ENCODE assay signal across 18 cellular contexts in genomic region chr17:2964370-2964769, GRCh38.
DNase-seq lines count a peak whose midpoint lies in the region; ATAC-seq and TF ChIP-seq lines count a peak whose summit lies in the region.
"Had no signal": no experiment of that assay in that cellular context is flagged by ENCODE, and none has a peak within 500 bp of the region (broad histone marks: within the 10 kb centered on the region; RNA-seq: fewer than 3 reads in every experiment).

No MANE protein-coding gene starts in this region.

- H3K4me2 ChIP-seq in BLaER1 (peak overlapping the region; percentile 43), osteoblast (ENCODE audit: insufficient read depth, low read length) (no peak overlapping the region)

- WGBS in esophagus muscularis mucosa = 87% methylated on average over 10 of the region's 10 CpGs

- H3K27ac Mint-ChIP-seq in CD8-positive, alpha-beta memory T cell = peak overlapping the region in 1 of 8 donors; percentile 36
- H3K27ac Mint-ChIP-seq in HFFc6 = no peak overlapping the region; the same call in 1 of the 2 replicates
- no peak overlapping the region for H3K27ac Mint-ChIP-seq in natural killer cell treated with Interleukin-12 subunit alpha and Interleukin-12 subunit beta and Interleukin-15 and Interleukin-18, amount 100 ng/mL, for 72 hours

- H2AFZ ChIP-seq in osteoblast (ENCODE audit: low read length) = no peak overlapping the region

- intact Hi-C loops in esophagus muscularis mucosa (cut with DNase I) = no loop called here

- H3K36me3 ChIP-seq in BLaER1 = peaks cover 87% of the 10 kb centered on the region
- peaks cover 20% of the 10 kb centered on the region for H3K36me3 ChIP-seq in NT2/D1 (ENCODE audit: insufficient read depth, insufficient read length, low read length)
- no peaks in the 10 kb centered on the region for H3K36me3 ChIP-seq in esophagus muscularis mucosa
- no peaks in the 10 kb centered on the region for H3K36me3 ChIP-seq in osteoblast (ENCODE audit: insufficient read depth, low read length)
- H3K36me3 ChIP-seq in CD8-positive, alpha-beta memory T cell (ENCODE audit: insufficient read depth, low read length) = no peaks in the 10 kb centered on the region

- H3K4me3 ChIP-seq in BLaER1 (no peak overlapping the region), NT2/D1 (ENCODE audit: insufficient read length, low read depth) (no peak overlapping the region), esophagus muscularis mucosa (no peak overlapping the region), osteoblast (ENCODE audit: insufficient read depth, low read length) (no peak overlapping the region)
- no peak overlapping the region for H3K4me3 ChIP-seq in CD8-positive, alpha-beta memory T cell (ENCODE audit: low read length)

- H3K36me3 Mint-ChIP-seq in CD8-positive, alpha-beta memory T cell = peaks cover 0 to 57% (median 21%) of the 10 kb centered on the region in 3 donors
- peaks cover 14% of the 10 kb centered on the region; the same call in 1 of the 2 replicates for H3K36me3 Mint-ChIP-seq in HFFc6 (ENCODE audit: low read depth)
- peaks cover 6% of the 10 kb centered on the region for H3K36me3 Mint-ChIP-seq in natural killer cell treated with Interleukin-12 subunit alpha and Interleukin-12 subunit beta and Interleukin-15 and Interleukin-18, amount 100 ng/mL, for 72 hours

- no peak overlapping the region for H3K4me3 Mint-ChIP-seq in CD8-positive, alpha-beta memory T cell
- H3K4me3 Mint-ChIP-seq in HFFc6 = no peak overlapping the region
- H3K4me3 Mint-ChIP-seq in natural killer cell treated with Interleukin-12 subunit alpha and Interleukin-12 subunit beta and Interleukin-15 and Interleukin-18, amount 100 ng/mL, for 72 hours = no peak overlapping the region

- H3K27ac ChIP-seq in BLaER1 (peak overlapping the region; percentile 5; the same call in 1 of the 2 replicates), esophagus muscularis mucosa (replicated peaks in 1 of 4) (no peak overlapping the region), osteoblast (ENCODE audit: low read depth, low read length) (no peak overlapping the region)
- no peak overlapping the region for H3K27ac ChIP-seq in CD8-positive, alpha-beta memory T cell (ENCODE audit: low read depth, low read length)
- H3K27ac ChIP-seq: HL-60 had no signal

- H4K20me1 ChIP-seq in BLaER1 = peaks cover 66% of the 10 kb centered on the region
- no peaks in the 10 kb centered on the region for H4K20me1 ChIP-seq in osteoblast (ENCODE audit: insufficient read depth, low read length)

- H3K9ac ChIP-seq in BLaER1 (no peak overlapping the region), NT2/D1 (ENCODE audit: insufficient read length, low read depth) (peak overlapping the region; percentile 32)

- no peak for TF ChIP-seq CTCF in esophagus muscularis mucosa (IDR thresholded peaks at IDR 0.05)
- TF ChIP-seq CTCF in osteoblast (IDR thresholded peaks at IDR 0.05; ENCODE audit: extremely low read depth, low read depth, low read length) = no peak
- no peak for TF ChIP-seq CTCF in HFFc6 (IDR thresholded peaks at IDR 0.05)

- ATAC-seq in natural killer cell treated with Interleukin-12 subunit alpha and Interleukin-12 subunit beta and Interleukin-15 and Interleukin-18, amount 100 ng/mL, for 72 hours = no peak

- no peaks in the 10 kb centered on the region for H3K27me3 ChIP-seq in BLaER1
- no peaks in the 10 kb centered on the region for H3K27me3 ChIP-seq in NT2/D1 (ENCODE audit: insufficient read depth, insufficient read length)
- H3K27me3 ChIP-seq in esophagus muscularis mucosa = no peaks in the 10 kb centered on the region
- H3K27me3 ChIP-seq in osteoblast (ENCODE audit: insufficient read depth, low read length) = no peaks in the 10 kb centered on the region
- H3K27me3 ChIP-seq in CD8-positive, alpha-beta memory T cell (ENCODE audit: insufficient read depth, low read length, poor library complexity, severe bottlenecking) = no peaks in the 10 kb centered on the region

- POLR2A ChIA-PET in CD8-positive, alpha-beta memory T cell (lab: Charles Lee) = no interaction called here

- TF ChIP-seq POLR2A in esophagus muscularis mucosa (IDR thresholded peaks at IDR 0.05; ENCODE audit: low read depth) = no peak

- H3K27me3 Mint-ChIP-seq in CD8-positive, alpha-beta memory T cell = no peaks in the 10 kb centered on the region
- peaks cover 4% of the 10 kb centered on the region; the same call in 1 of the 2 replicates for H3K27me3 Mint-ChIP-seq in HFFc6 (ENCODE audit: insufficient read depth)
- no peaks in the 10 kb centered on the region for H3K27me3 Mint-ChIP-seq in natural killer cell treated with Interleukin-12 subunit alpha and Interleukin-12 subunit beta and Interleukin-15 and Interleukin-18, amount 100 ng/mL, for 72 hours

- peaks cover 28% of the 10 kb centered on the region for H3K4me1 ChIP-seq in BLaER1
- peaks cover 15% of the 10 kb centered on the region for H3K4me1 ChIP-seq in NT2/D1 (ENCODE audit: insufficient read depth, insufficient read length)
- H3K4me1 ChIP-seq in esophagus muscularis mucosa = no peaks in the 10 kb centered on the region
- H3K4me1 ChIP-seq in osteoblast (ENCODE audit: insufficient read depth, low read length) = peaks cover 20% of the 10 kb centered on the region
- no peaks in the 10 kb centered on the region for H3K4me1 ChIP-seq in CD8-positive, alpha-beta memory T cell (ENCODE audit: insufficient read depth, low read length)

- H3K4me1 Mint-ChIP-seq in CD8-positive, alpha-beta memory T cell = no peaks in the 10 kb centered on the region
- H3K4me1 Mint-ChIP-seq in HFFc6 (ENCODE audit: low read depth) = peaks cover 32% of the 10 kb centered on the region
- peaks cover 6 to 10% of the 10 kb centered on the region in 2 donors for H3K4me1 Mint-ChIP-seq in natural killer cell treated with Interleukin-12 subunit alpha and Interleukin-12 subunit beta and Interleukin-15 and Interleukin-18, amount 100 ng/mL, for 72 hours (ENCODE audit: low read depth in 2 of 2)

- no peak for TF ChIP-seq EP300 in esophagus muscularis mucosa (IDR thresholded peaks at IDR 0.05)

- DNase-seq in NT2/D1 (ENCODE audit: low read depth, low spot score) (no peak), esophagus muscularis mucosa (ENCODE audit: extremely low spot score) (peak; percentile 12), osteoblast (ENCODE audit: insufficient read length, low spot score, missing footprints) (peak; percentile 45), HFFc6 (no peak), NOMO-1 treated with DMSO at 0.1 percent for 48 hours (lab: John Stamatoyannopoulos, UW; ENCODE audit: unreplicated experiment) (no peak)
- DNase-seq in CD8-positive, alpha-beta memory T cell = no peak
- DNase-seq in natural killer cell treated with Interleukin-12 subunit alpha and Interleukin-12 subunit beta and Interleukin-15 and Interleukin-18, amount 100 ng/mL, for 72 hours (ENCODE audit: low spot score) = no peak
- DNase-seq: C1 segment of cervical spinal cord, COR-L47, EL, NCI-H1105 treated with DMSO at 0.1 percent for 48 hours, NCI-H1694 treated with DMSO at 0.1 percent for 48 hours, NCI-H2107, NCI-H226, NCI-H69, OCI-M1 had no signal

- no peaks in the 10 kb centered on the region for H3K9me3 Mint-ChIP-seq in CD8-positive, alpha-beta memory T cell
- H3K9me3 Mint-ChIP-seq in HFFc6 = no peaks in the 10 kb centered on the region
- H3K9me3 Mint-ChIP-seq in natural killer cell treated with Interleukin-12 subunit alpha and Interleukin-12 subunit beta and Interleukin-15 and Interleukin-18, amount 100 ng/mL, for 72 hours = no peaks in the 10 kb centered on the region

- H3K9me3 ChIP-seq in BLaER1 (no peaks in the 10 kb centered on the region), NT2/D1 (ENCODE audit: insufficient read depth, low read length) (no peaks in the 10 kb centered on the region), esophagus muscularis mucosa (no peaks in the 10 kb centered on the region), osteoblast (ENCODE audit: low read depth, low read length) (no peaks in the 10 kb centered on the region)
- no peaks in the 10 kb centered on the region for H3K9me3 ChIP-seq in CD8-positive, alpha-beta memory T cell (ENCODE audit: low read length)

- no peaks in the 10 kb centered on the region for H3K79me2 ChIP-seq in osteoblast (ENCODE audit: insufficient read depth, low read length)

- CTCF ChIA-PET in CD8-positive, alpha-beta memory T cell (lab: Charles Lee) = no interaction called here

Comparison
In these comparisons a context has a peak if more than half of its experiments do, and no peak if none do; other contexts are left out.
1. DNase-seq: peak in esophagus muscularis mucosa (single experiment) and osteoblast (single experiment); none in NT2/D1 (single experiment), CD8-positive, alpha-beta memory T cell (0 of 5), HFFc6 (single experiment), NOMO-1 treated with DMSO at 0.1 percent for 48 hours (single experiment) and natural killer cell treated with Interleukin-12 subunit alpha and Interleukin-12 subunit beta and Interleukin-15 and Interleukin-18, amount 100 ng/mL, for 72 hours (single experiment).